Comparison of ENCODE assay signal across 7 cellular contexts in genomic region chr12:98755855-98756254, GRCh38.
DNase-seq lines count a peak whose midpoint lies in the region; ATAC-seq and TF ChIP-seq lines count a peak whose summit lies in the region.
"Not testable (repeated sequence)": the region's sequence is repeated elsewhere in the genome, so short reads cannot be mapped to it uniquely, and the experiment has no call there.

No MANE protein-coding gene starts in this region.

- intact Hi-C loops in HCT116 (cut with micrococcal nuclease); activated T-helper 1 cell treated with anti-CD3 and anti-CD28 coated beads, Interleukin-12 subunit alpha, Interleukin-12 subunit beta, Interleukin-2, Interleukin-4 antibody, amounts not matched to agents 30 ng/mL and 10 ng/mL and 1 ng/mL, durations not matched to agents 14 hours and 24 hours and 36 hours (cut with micrococcal nuclease): not testable (repeated sequence)

- not testable (repeated sequence) for H3K27ac ChIP-seq in HCT116 (ENCODE audit: low read depth, low read length); mesenchymal stem cell (ENCODE audit: low read length, poor library complexity, severe bottlenecking)

- H3K4me1 Mint-ChIP-seq in activated T-helper 1 cell treated with anti-CD3 and anti-CD28 coated beads, Interleukin-12 subunit alpha, Interleukin-12 subunit beta, Interleukin-2, Interleukin-4 antibody, amounts not matched to agents 30 ng/mL and 10 ng/mL and 1 ng/mL, durations not matched to agents 14 hours and 24 hours and 36 hours (ENCODE audit: low read depth), result peaks cover 24% of the 10 kb centered on the region

- H3K9me2 ChIP-seq in HCT116 (ENCODE audit: insufficient read depth), result not testable (repeated sequence)

- POLR2A ChIA-PET in BJ (lab: Charles Lee); HCT116 (lab: Charles Lee): not testable (repeated sequence)

- not testable (repeated sequence) for H3K4me3 Mint-ChIP-seq in activated T-helper 1 cell treated with anti-CD3 and anti-CD28 coated beads, Interleukin-12 subunit alpha, Interleukin-12 subunit beta, Interleukin-2, Interleukin-4 antibody, amounts not matched to agents 30 ng/mL and 10 ng/mL and 1 ng/mL, durations not matched to agents 14 hours and 24 hours and 36 hours

- not testable (repeated sequence) for H2AK5ac ChIP-seq in mesenchymal stem cell (ENCODE audit: low read length, severe bottlenecking)

- ATAC-seq in HCT116, result peak; percentile 71

- TF ChIP-seq CTCF in BJ (IDR thresholded peaks at IDR 0.05; ENCODE audit: insufficient read depth, low read depth, low read length), result not testable (repeated sequence)
- TF ChIP-seq CTCF in HCT116 (IDR thresholded peaks at IDR 0.05 in 2 of 3, conservative IDR thresholded peaks at IDR 0.05 in 1 of 3; ENCODE audit: borderline replicate concordance in 1 of 3, insufficient read depth in 1 of 3, low read depth in 2 of 3, low read length in 2 of 3), result peak in 1 of 3 experiments; percentile 31; a peak in 2 of 6 replicates
- peak; percentile 41 for TF ChIP-seq CTCF in cardiac fibroblast (IDR thresholded peaks at IDR 0.05; ENCODE audit: low read depth, low read length)
- TF ChIP-seq CTCF in fibroblast of mammary gland (conservative IDR thresholded peaks at IDR 0.05; ENCODE audit: control insufficient read depth, insufficient read depth, low read depth, low read length), result peak; percentile 40

- H3K79me1 ChIP-seq in mesenchymal stem cell (replicated peaks; ENCODE audit: low read length, poor library complexity, severe bottlenecking), result not testable (repeated sequence)

- RAD21 ChIA-PET in HCT116 (lab: Charles Lee; ENCODE audit: low non-redundant PET in 1 of 2, low total read pairs in 2 of 2, uncharacterized antibody in 2 of 2, unreplicated experiment in 2 of 2), result not testable (repeated sequence)

- not testable (repeated sequence) for H2BK15ac ChIP-seq in mesenchymal stem cell (ENCODE audit: low read depth, poor library complexity, severe bottlenecking)

- not testable (repeated sequence) for H3K23ac ChIP-seq in mesenchymal stem cell (ENCODE audit: low read length in 2 of 2)

- not testable (repeated sequence) for BruUV-seq in HCT116 (replicated peaks; lab: Mats Ljungman, UMichigan)

- not testable (repeated sequence) for H4K20me1 ChIP-seq in HCT116 (ENCODE audit: insufficient read depth)

- not testable (repeated sequence) for TF ChIP-seq POLR2A in HCT116 (IDR thresholded peaks at IDR 0.05; ENCODE audit: borderline replicate concordance, extremely low read depth, insufficient read depth, insufficient read length)

- not testable (repeated sequence) for H2BK12ac ChIP-seq in mesenchymal stem cell (ENCODE audit: low read length in 2 of 2)

- CTCF ChIA-PET in BJ (lab: Yijun Ruan, JAX); HCT116 (lab: Charles Lee): not testable (repeated sequence)

- not testable (repeated sequence) for H3K4me1 ChIP-seq in HCT116 (ENCODE audit: control insufficient read depth in 1 of 2, insufficient read depth in 2 of 2, low read length in 2 of 2)
- peaks cover 13% of the 10 kb centered on the region for H3K4me1 ChIP-seq in mesenchymal stem cell (ENCODE audit: control insufficient read depth, insufficient read depth, low read depth, low read length)

- not testable (repeated sequence) for H3K36me3 Mint-ChIP-seq in activated T-helper 1 cell treated with anti-CD3 and anti-CD28 coated beads, Interleukin-12 subunit alpha, Interleukin-12 subunit beta, Interleukin-2, Interleukin-4 antibody, amounts not matched to agents 30 ng/mL and 10 ng/mL and 1 ng/mL, durations not matched to agents 14 hours and 24 hours and 36 hours (ENCODE audit: low read depth)

- H3K79me2 ChIP-seq in HCT116 (ENCODE audit: insufficient read depth, low read length), result not testable (repeated sequence)

- not testable (repeated sequence) for H3K4me2 ChIP-seq in HCT116 (ENCODE audit: low read length); mesenchymal stem cell (ENCODE audit: low read length, poor library complexity, severe bottlenecking)

- H2BK120ac ChIP-seq in mesenchymal stem cell (ENCODE audit: low read depth, low read length), result not testable (repeated sequence)

- H2AFZ ChIP-seq in HCT116 (ENCODE audit: low read depth, low read length, poor library complexity, severe bottlenecking); mesenchymal stem cell (ENCODE audit: low read depth, low read length): not testable (repeated sequence)

- H3K14ac ChIP-seq in mesenchymal stem cell (ENCODE audit: low read length in 2 of 2), result not testable (repeated sequence)

- H3K36me3 ChIP-seq in BJ (ENCODE audit: control insufficient read depth, insufficient read depth, low read length); HCT116 (ENCODE audit: control insufficient read depth in 1 of 2, insufficient read depth in 2 of 2, low read length in 2 of 2); mesenchymal stem cell (ENCODE audit: control insufficient read depth in 1 of 2, insufficient read depth in 2 of 2, low read depth in 1 of 2, low read length in 2 of 2): not testable (repeated sequence)

- not testable (repeated sequence) for H3K9ac ChIP-seq in HCT116 (ENCODE audit: low read length); mesenchymal stem cell (ENCODE audit: low read length)

- H3K9me3 ChIP-seq in HCT116 (ENCODE audit: control insufficient read depth in 1 of 2, insufficient read depth in 1 of 2, low read depth in 1 of 2, low read length in 2 of 2); mesenchymal stem cell (ENCODE audit: control insufficient read depth, low read length): not testable (repeated sequence)

- H2BK5ac ChIP-seq in mesenchymal stem cell (ENCODE audit: low read depth, low read length, poor library complexity, severe bottlenecking), result not testable (repeated sequence)

- not testable (repeated sequence) for H3K9me3 Mint-ChIP-seq in activated T-helper 1 cell treated with anti-CD3 and anti-CD28 coated beads, Interleukin-12 subunit alpha, Interleukin-12 subunit beta, Interleukin-2, Interleukin-4 antibody, amounts not matched to agents 30 ng/mL and 10 ng/mL and 1 ng/mL, durations not matched to agents 14 hours and 24 hours and 36 hours

- H4K91ac ChIP-seq in mesenchymal stem cell (ENCODE audit: low read length), result not testable (repeated sequence)

- H3K4ac ChIP-seq in mesenchymal stem cell (ENCODE audit: low read depth in 1 of 2, low read length in 2 of 2), result not testable (repeated sequence)

- not testable (repeated sequence) for H3K18ac ChIP-seq in mesenchymal stem cell (ENCODE audit: low read depth in 1 of 2, low read length in 2 of 2)

- H3K27me3 Mint-ChIP-seq in activated T-helper 1 cell treated with anti-CD3 and anti-CD28 coated beads, Interleukin-12 subunit alpha, Interleukin-12 subunit beta, Interleukin-2, Interleukin-4 antibody, amounts not matched to agents 30 ng/mL and 10 ng/mL and 1 ng/mL, durations not matched to agents 14 hours and 24 hours and 36 hours (ENCODE audit: insufficient read depth), result not testable (repeated sequence)

- H4K8ac ChIP-seq in mesenchymal stem cell (ENCODE audit: low read length), result not testable (repeated sequence)

- DNase-seq in BJ (ENCODE audit: low read depth) (peak; percentile 19), HCT116 (ENCODE audit: low read depth, low spot score) (peak; percentile 35), NCI-H460 (ENCODE audit: extremely low read depth, low read depth) (peak; percentile 9), cardiac fibroblast (ENCODE audit: low read depth in 2 of 2) (peak; percentile 18 to 93), fibroblast of mammary gland (ENCODE audit: low read depth) (peak; percentile 94), mesenchymal stem cell (peak; percentile 28)
- DNase-seq in activated T-helper 1 cell treated with anti-CD3 and anti-CD28 coated beads, Interleukin-12 subunit alpha, Interleukin-12 subunit beta, Interleukin-2, Interleukin-4 antibody, amounts not matched to agents 30 ng/mL and 10 ng/mL and 1 ng/mL, durations not matched to agents 14 hours and 24 hours and 36 hours (ENCODE audit: low spot score), result not testable (repeated sequence)

- H3K27ac Mint-ChIP-seq in activated T-helper 1 cell treated with anti-CD3 and anti-CD28 coated beads, Interleukin-12 subunit alpha, Interleukin-12 subunit beta, Interleukin-2, Interleukin-4 antibody, amounts not matched to agents 30 ng/mL and 10 ng/mL and 1 ng/mL, durations not matched to agents 14 hours and 24 hours and 36 hours, result peak overlapping the region; percentile 68

- H3K27me3 ChIP-seq in BJ (ENCODE audit: control insufficient read depth, insufficient read depth, low read length); HCT116 (ENCODE audit: insufficient read depth, low read length); mesenchymal stem cell (ENCODE audit: control insufficient read depth in 1 of 2, insufficient read depth in 1 of 2, low read length in 2 of 2): not testable (repeated sequence)

- not testable (repeated sequence) for TF ChIP-seq RAD21 in HCT116 (IDR thresholded peaks at IDR 0.05; ENCODE audit: low read depth)

- not testable (repeated sequence) for H3K4me3 ChIP-seq in BJ (ENCODE audit: low read depth, low read length); HCT116 (replicated peaks in 1 of 2; ENCODE audit: low read depth in 1 of 2, low read length in 2 of 2); cardiac fibroblast (replicated peaks in 1 of 2; ENCODE audit: low read depth in 2 of 2, low read length in 2 of 2); fibroblast of mammary gland (ENCODE audit: control insufficient read depth, low read depth, low read length); mesenchymal stem cell (ENCODE audit: insufficient read depth in 1 of 2, low read depth in 1 of 2, low read length in 2 of 2)

- 83% methylated on average over 4 of the region's 5 CpGs for WGBS in mesenchymal stem cell

TF ChIP-seq in HCT116, 20 proteins besides CTCF, POLR2A, EP300 and RAD21:
- TF ChIP-seq CBX3 (IDR thresholded peaks at IDR 0.05; ENCODE audit: low read depth) (peak; percentile 43; the same call in 1 of the 2 replicates), JUND (IDR thresholded peaks at IDR 0.05) (0 out of 2 replicates have a peak, but pooled peaks have one; percentile 30), FOSL1 (IDR thresholded peaks at IDR 0.05; ENCODE audit: low read depth) (0 out of 2 replicates have a peak, but pooled peaks have one; percentile 34)
